ENCODE assay signal across 8 cellular contexts in the genomic region with DNA sequence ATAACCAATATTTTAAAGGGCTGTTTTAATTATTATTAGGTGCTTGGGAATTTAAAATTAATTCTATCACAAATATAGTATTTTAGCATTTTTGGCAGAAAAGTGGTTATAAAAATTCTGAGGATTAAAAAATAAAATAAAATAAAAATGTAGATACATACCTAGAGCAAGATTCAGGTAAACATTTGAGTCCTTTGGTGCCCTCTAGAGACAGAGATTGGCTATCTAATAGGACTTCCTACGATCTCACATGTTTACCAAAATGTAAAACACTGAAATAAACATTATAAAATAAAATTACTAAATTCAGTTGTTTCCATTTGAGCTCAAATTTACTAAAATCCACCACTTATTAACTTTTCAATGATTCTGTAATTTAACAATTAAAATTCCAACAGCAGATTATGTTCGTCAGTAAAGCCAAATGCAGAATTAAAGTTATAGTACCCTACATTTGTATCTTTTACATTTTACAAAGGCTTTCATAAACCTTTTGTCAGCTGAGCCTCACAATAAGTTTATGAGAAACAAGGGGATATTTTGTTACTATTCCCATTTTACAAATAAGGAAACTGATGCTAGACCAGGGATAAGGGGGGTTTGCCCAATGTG. TPM values are rescaled to one million over a fixed set of nuclear protein-coding genes. Genes with fewer than 3 reads are reported as not detected.
A peak's percentile ranks its signal among the peaks of the same experiment; 100 is the strongest.
DNase-seq lines count a peak whose midpoint lies in the region; TF ChIP-seq lines count a peak whose summit lies in the region.

No MANE protein-coding gene starts in this region.

- intact Hi-C loops in ovary (cut with DNase I) = no loop called here
- intact Hi-C loops in stomach (cut with DNase I; ENCODE audit: low total_unique reads) = no loop called here

- H3K27ac ChIP-seq in GM23248 = no peak overlapping the region
- H3K27ac ChIP-seq in SU-DHL-6 (ENCODE audit: low read depth, low read length) = no peak overlapping the region
- H3K27ac ChIP-seq in ovary = no peak overlapping the region
- H3K27ac ChIP-seq in stomach = no peak overlapping the region

- H3K79me2 ChIP-seq in GM23248 (ENCODE audit: insufficient read depth) = no peaks in the 10 kb centered on the region
- no peaks in the 10 kb centered on the region for H3K79me2 ChIP-seq in SU-DHL-6 (ENCODE audit: insufficient read depth, low read length)

- H3K4me1 ChIP-seq in GM23248 (ENCODE audit: insufficient read depth) = no peaks in the 10 kb centered on the region
- no peaks in the 10 kb centered on the region for H3K4me1 ChIP-seq in ovary (ENCODE audit: insufficient read depth)
- H3K4me1 ChIP-seq in stomach = no peaks in the 10 kb centered on the region

- H3K4me2 ChIP-seq in GM23248 (ENCODE audit: unreplicated experiment) (no peak overlapping the region), SU-DHL-6 (ENCODE audit: low read depth, low read length, poor library complexity, severe bottlenecking) (no peak overlapping the region)

- H3K9ac ChIP-seq in GM23248 (no peak overlapping the region), SU-DHL-6 (ENCODE audit: low read length) (no peak overlapping the region)

- H4K20me1 ChIP-seq in GM23248 (ENCODE audit: insufficient read depth) = no peaks in the 10 kb centered on the region
- H4K20me1 ChIP-seq in SU-DHL-6 (ENCODE audit: low read depth, low read length) = no peaks in the 10 kb centered on the region

- no peak overlapping the region for H2AFZ ChIP-seq in GM23248
- no peak overlapping the region for H2AFZ ChIP-seq in SU-DHL-6 (ENCODE audit: low read depth, low read length, severe bottlenecking)

- TF ChIP-seq EP300 in ovary (IDR thresholded peaks at IDR 0.05) (no peak), stomach (IDR thresholded peaks at IDR 0.05) (no peak)

- H3K36me3 ChIP-seq in GM23248 (ENCODE audit: low read depth) (peaks cover 6% of the 10 kb centered on the region), SU-DHL-6 (ENCODE audit: low read length) (0 out of 2 replicates have a peak, but pooled peaks cover 5% of the 10 kb centered on the region), ovary (no peaks in the 10 kb centered on the region), stomach (peaks cover 0 to 22% (median 8%) of the 10 kb centered on the region in 4 donors)

- in situ Hi-C loops in GM23248 (cut with MboI) = no loop called here

- peak; percentile 38 for TF ChIP-seq CTCF in SU-DHL-6 (IDR thresholded peaks at IDR 0.05; ENCODE audit: insufficient read depth, low read length, poor library complexity, severe bottlenecking)
- no peak for TF ChIP-seq CTCF in ovary (IDR thresholded peaks at IDR 0.05)
- peak in 2 of 7 experiments; percentile 12 to 44 for TF ChIP-seq CTCF in stomach (IDR thresholded peaks at IDR 0.05)

- H3K9me3 ChIP-seq in GM23248 (ENCODE audit: low read depth) = no peaks in the 10 kb centered on the region
- no peaks in the 10 kb centered on the region for H3K9me3 ChIP-seq in SU-DHL-6 (ENCODE audit: insufficient read depth, low read length)
- no peaks in the 10 kb centered on the region for H3K9me3 ChIP-seq in ovary
- H3K9me3 ChIP-seq in stomach = no peaks in the 10 kb centered on the region

- WGBS in GM23248 (ENCODE audit: low coverage in 1 of 2, low lambda C conversion rate in 2 of 2, missing lambda C conversion rate in 2 of 2), 2 experiments = 68% methylated on average over 2 of the region's 2 CpGs
- WGBS in ovary, 3 donors = 56 to 67% (median 59%) methylated on average over 2 of the region's 2 CpGs
- WGBS in stomach, 5 donors = 31 to 49% (median 44%) methylated on average over 2 of the region's 2 CpGs

- DNase-seq in AG20443 (ENCODE audit: low spot score) (peak; percentile 8), GM23248 (peak; percentile 55), iris pigment epithelial cell (ENCODE audit: low read depth) (peak; percentile 55), ovary (no peak), NCI-H1694 (lab: John Stamatoyannopoulos, UW) (no peak), stomach (no peak)
- DNase-seq in stimulated activated naive CD4-positive, alpha-beta T cell (lab: John Stamatoyannopoulos, UW) = no peak

- TF ChIP-seq POLR2A in ovary (IDR thresholded peaks at IDR 0.05) (no peak), stomach (IDR thresholded peaks at IDR 0.05) (no peak)

- H3K9me2 ChIP-seq in GM23248 (ENCODE audit: insufficient read depth) (no peaks in the 10 kb centered on the region), SU-DHL-6 (replicated peaks; ENCODE audit: insufficient read depth, low read length) (no peaks in the 10 kb centered on the region)

- H3K27me3 ChIP-seq in GM23248 (replicated peaks; ENCODE audit: insufficient read depth) (no peaks in the 10 kb centered on the region), SU-DHL-6 (ENCODE audit: low read length) (no peaks in the 10 kb centered on the region), ovary (no peaks in the 10 kb centered on the region), stomach (no peaks in the 10 kb centered on the region)

- H3F3A ChIP-seq in GM23248 (ENCODE audit: insufficient read depth) (no peaks in the 10 kb centered on the region), SU-DHL-6 (ENCODE audit: insufficient read depth) (0 out of 2 replicates have a peak, but pooled peaks cover 3% of the 10 kb centered on the region)

- H3K4me3 ChIP-seq in GM23248 (no peak overlapping the region), SU-DHL-6 (ENCODE audit: insufficient read depth, low read length, poor library complexity, severe bottlenecking) (no peak overlapping the region), ovary (no peak overlapping the region), stomach (no peak overlapping the region)

RNA-seq across cellular contexts. Expression of gene SLC36A4, which starts 27.7 kb away (rescaled TPM):
- 2.9 and 4.4 TPM in 2 replicates for total RNA-seq in GM23248 (2014; rRNA removed; shearing (Covaris generic))
- 18.1 and 21.2 TPM in 2 replicates for polyA plus RNA-seq in GM23248 (2016; fragmentation: Nextera tagmentation; extraction: Ambion mirVana)
- 10 to 100 TPM; 11.6 to 23.9 (median 14.0) TPM for total RNA-seq in ovary
- polyA plus RNA-seq in ovary = 10 to 100 TPM in 1 of 2 donors, 1 to 10 TPM in 1; 6.4 to 11.4 TPM
- total RNA-seq in stomach = 10 to 100 TPM in 3 of 5 donors, 1 to 10 TPM in 1, under 1 TPM in 1; 0.58 to 55.9 (median 16.5) TPM
- 1 to 10 TPM; 3.1 to 3.4 (median 3.3) TPM for polyA plus RNA-seq in stomach

Comparison
In these comparisons a context has a peak if more than half of its experiments do, and no peak if none do; other contexts are left out.
1. DNase-seq: peak in AG20443 (single experiment), GM23248 (single experiment) and iris pigment epithelial cell (single experiment); none in ovary (0 of 5), stimulated activated naive CD4-positive, alpha-beta T cell (0 of 6), NCI-H1694 (single experiment) and stomach (single experiment).